Comparison of ENCODE assay signal across 9 cellular contexts in genomic region chr4:155701827-155702226, GRCh38. TPM values are rescaled to one million over a fixed set of nuclear protein-coding genes. Genes with fewer than 3 reads are reported as not detected.
"Had no signal": no experiment of that assay in that cellular context is flagged by ENCODE, and none has a peak within 500 bp of the region (broad histone marks: within the 10 kb centered on the region; RNA-seq: fewer than 3 reads in every experiment).

No MANE protein-coding gene starts in this region.

- FAIRE-seq: HepG2, HTR-8/SVneo, K562 had no signal

- DNase-seq: IMR-90, KBM-7, KG1 had no signal

- H3K27ac ChIP-seq: HL-60 had no signal

- H3K4me3 ChIP-seq: K562 had no signal

- ATAC-seq: HepG2, K562 had no signal

RNA-seq across cellular contexts. Expression of gene GUCY1A1, which starts 35.2 kb away (rescaled TPM):
- total RNA-seq: HepG2, K562 had no signal
- polyA plus RNA-seq: HepG2, IgD-negative memory B cell, K562 had no signal

RNA-seq across cellular contexts. Expression of gene GUCY1B1, which starts 57.0 kb away (rescaled TPM):
- total RNA-seq: HepG2, HT-29, K562 had no signal
- polyA plus RNA-seq: HepG2, K562 had no signal
